ENCODE assay signal across 18 cellular contexts in genomic region chr1:44720281-44720680, GRCh38. TPM values are rescaled to one million over a fixed set of nuclear protein-coding genes. Genes with fewer than 3 reads are reported as not detected.
A peak's percentile ranks its signal among the peaks of the same experiment; 100 is the strongest.
DNase-seq lines count a peak whose midpoint lies in the region; ATAC-seq, FAIRE-seq and TF ChIP-seq lines count a peak whose summit lies in the region.
"Had no signal": no experiment of that assay in that cellular context is flagged by ENCODE, and none has a peak within 500 bp of the region (broad histone marks: within the 10 kb centered on the region; RNA-seq: fewer than 3 reads in every experiment).

No MANE protein-coding gene starts in this region.

- no peak for TF ChIP-seq POLR2A in HepG2 (IDR thresholded peaks at IDR 0.05; ENCODE audit: insufficient read depth in 1 of 2, low read depth in 2 of 2, low read length in 2 of 2)
- TF ChIP-seq POLR2A in right lobe of liver (IDR thresholded peaks at IDR 0.05): no peak

- H3K4me2 ChIP-seq in HepG2 (ENCODE audit: low read depth, low read length): peak overlapping the region; percentile 1; the same call in 1 of the 2 replicates

- DNase-seq in HepG2 (ENCODE audit: low spot score) (no peak), right lobe of liver (no peak), NAMALWA (ENCODE audit: low spot score) (peak; percentile 92), endothelial cell (ENCODE audit: low spot score) (no peak), NCI-H2171 (lab: John Stamatoyannopoulos, UW) (no peak)
- DNase-seq in stimulated activated naive CD8-positive, alpha-beta T cell treated with anti-CD3 and anti-CD28 coated beads, Interleukin-15, amount 100 ng/mL, for 72 hours: no peak
- DNase-seq: BE2C, DND-41, foreskin keratinocyte, GM23248, left ventricle myocardium inferior, NCI-H1694, NCI-H446 had no signal

- H3K27me3 ChIP-seq in HepG2 (ENCODE audit: control insufficient read depth in 1 of 2, insufficient read depth in 2 of 2, low read length in 2 of 2): 0 out of 5 replicates have a peak, but pooled peaks cover 0 to 12% of the 10 kb centered on the region in 2 experiments
- H3K27me3 ChIP-seq in right lobe of liver: no peaks in the 10 kb centered on the region
- H3K27me3 ChIP-seq: BE2C, foreskin keratinocyte, SJSA1 had no signal

- H3K27ac ChIP-seq in HepG2 (ENCODE audit: extremely low read length, insufficient read depth, low read length) (no peak overlapping the region), right lobe of liver (no peak overlapping the region)
- H3K27ac ChIP-seq: foreskin keratinocyte, GM23248, left ventricle myocardium inferior, SJSA1 had no signal

- FAIRE-seq in HepG2 (lab: Jason Lieb, UNC): no peak
- FAIRE-seq: endothelial cell of umbilical vein had no signal

- peaks cover 79% of the 10 kb centered on the region for H3K4me1 Mint-ChIP-seq in activated naive CD8-positive, alpha-beta T cell (ENCODE audit: low read depth)
- peaks cover 91% of the 10 kb centered on the region for H3K4me1 Mint-ChIP-seq in stimulated activated naive CD8-positive, alpha-beta T cell treated with anti-CD3 and anti-CD28 coated beads, Interleukin-15, amount 100 ng/mL, for 72 hours
- peaks cover 12% of the 10 kb centered on the region for H3K4me1 Mint-ChIP-seq in endothelial cell (ENCODE audit: unreplicated experiment)

- POLR2A ChIA-PET in HepG2 (lab: Yijun Ruan, JAX): interaction anchor here (1.9 to 4.9 kb wide), 4 partner anchors 12 to 88 kb away, joined by 6 to 241 read pairs (median 22); partner anchors contain the start of genes BTBD19 and RNU5D-1

- H3K4me3 ChIP-seq in HepG2 (replicated peaks in 1 of 3; ENCODE audit: insufficient read depth in 1 of 3, low read depth in 2 of 3, low read length in 3 of 3): no peak overlapping the region
- no peak overlapping the region for H3K4me3 ChIP-seq in right lobe of liver
- H3K4me3 ChIP-seq: GM23248, left ventricle myocardium inferior, SJSA1 had no signal

- CTCF ChIA-PET in HepG2 (lab: Yijun Ruan, JAX; ENCODE audit: low intra/inter-chr PET ratio, low total read pairs): no interaction called here

- no peak for TF ChIP-seq CTCF in HepG2 (CRISPR knock-in tag; IDR thresholded peaks at IDR 0.05)
- no peak for TF ChIP-seq CTCF in right lobe of liver (IDR thresholded peaks at IDR 0.05)
- TF ChIP-seq CTCF in endothelial cell (IDR thresholded peaks at IDR 0.05; ENCODE audit: unreplicated experiment): no peak

- H3K4me1 ChIP-seq in HepG2 (ENCODE audit: insufficient read depth, low read length) (peaks cover 42% of the 10 kb centered on the region), right lobe of liver (no peaks in the 10 kb centered on the region)
- H3K4me1 ChIP-seq: BE2C, foreskin keratinocyte, left ventricle myocardium inferior had no signal

- no peak for TF ChIP-seq EP300 in HepG2 (IDR thresholded peaks at IDR 0.05; ENCODE audit: low read depth in 2 of 2, low read length in 2 of 2)
- no peak for TF ChIP-seq EP300 in HepG2 (CRISPR knock-in tag; IDR thresholded peaks at IDR 0.05; ENCODE audit: borderline replicate concordance)

- intact Hi-C loops in HepG2 (cut with micrococcal nuclease; ENCODE audit: unreplicated experiment) (no loop called here), right lobe of liver (cut with DNase I) (no loop called here)

- TF ChIP-seq RAD21 in HepG2 (CRISPR knock-in tag; IDR thresholded peaks at IDR 0.05): no peak

- in situ Hi-C loops in HepG2 (cut with HindIII; ENCODE audit: extremely low pct_ligation_motif_present, low pct_unique_long_range_greater_than_20kb): no loop called here

- WGBS in HepG2 (ENCODE audit: low lambda C conversion rate): 8% methylated on average over 4 of the region's 4 CpGs
- 80% methylated on average over 4 of the region's 4 CpGs for WGBS in right lobe of liver (ENCODE audit: insufficient coverage, low coverage, low lambda C conversion rate, missing lambda C conversion rate)

- BruUV-seq in HepG2 (replicated peaks; lab: Mats Ljungman, UMichigan): no TSS peak

- H3K36me3 Mint-ChIP-seq in activated naive CD8-positive, alpha-beta T cell: peaks cover 2% of the 10 kb centered on the region
- no peaks in the 10 kb centered on the region for H3K36me3 Mint-ChIP-seq in endothelial cell (ENCODE audit: low read depth, unreplicated experiment)

- peak overlapping the region; percentile 1 for H3K4me3 Mint-ChIP-seq in activated naive CD8-positive, alpha-beta T cell
- no peak overlapping the region for H3K4me3 Mint-ChIP-seq in stimulated activated naive CD8-positive, alpha-beta T cell treated with anti-CD3 and anti-CD28 coated beads, Interleukin-15, amount 100 ng/mL, for 72 hours
- no peak overlapping the region for H3K4me3 Mint-ChIP-seq in endothelial cell (ENCODE audit: unreplicated experiment)

- no peaks in the 10 kb centered on the region for H3K9me3 Mint-ChIP-seq in activated naive CD8-positive, alpha-beta T cell (ENCODE audit: low read depth)
- H3K9me3 Mint-ChIP-seq in stimulated activated naive CD8-positive, alpha-beta T cell treated with anti-CD3 and anti-CD28 coated beads, Interleukin-15, amount 100 ng/mL, for 72 hours: no peaks in the 10 kb centered on the region
- H3K9me3 Mint-ChIP-seq in endothelial cell (ENCODE audit: unreplicated experiment): no peaks in the 10 kb centered on the region

- H2AFZ ChIP-seq in HepG2 (ENCODE audit: low read length): no peak overlapping the region
- H2AFZ ChIP-seq: GM23248 had no signal

- ATAC-seq in HepG2 (no peak), right lobe of liver (no peak), HG02852 (IDR thresholded peaks at IDR 0.05; ENCODE audit: unreplicated experiment) (no peak)
- ATAC-seq in stimulated activated naive CD8-positive, alpha-beta T cell treated with anti-CD3 and anti-CD28 coated beads, Interleukin-15, amount 100 ng/mL, for 72 hours: no peak

- no peaks in the 10 kb centered on the region for H3K27me3 Mint-ChIP-seq in activated naive CD8-positive, alpha-beta T cell
- no peaks in the 10 kb centered on the region for H3K27me3 Mint-ChIP-seq in stimulated activated naive CD8-positive, alpha-beta T cell treated with anti-CD3 and anti-CD28 coated beads, Interleukin-15, amount 100 ng/mL, for 72 hours
- H3K27me3 Mint-ChIP-seq in endothelial cell (ENCODE audit: unreplicated experiment): peaks cover 7% of the 10 kb centered on the region

- no peaks in the 10 kb centered on the region for H3K79me2 ChIP-seq in HepG2 (ENCODE audit: insufficient read depth, low read length)

- H3K9me3 ChIP-seq in HepG2 (ENCODE audit: low read length) (no peaks in the 10 kb centered on the region), right lobe of liver (no peaks in the 10 kb centered on the region)
- H3K9me3 ChIP-seq: BE2C, left ventricle myocardium inferior, SJSA1 had no signal

- H3K36me3 ChIP-seq in HepG2 (replicated peaks in 1 of 2; ENCODE audit: control insufficient read depth in 1 of 2, insufficient read depth in 2 of 2, low read length in 2 of 2) (no peaks in the 10 kb centered on the region), right lobe of liver (no peaks in the 10 kb centered on the region)
- H3K36me3 ChIP-seq: BE2C, left ventricle myocardium inferior, SJSA1 had no signal

- no peaks in the 10 kb centered on the region for H4K20me1 ChIP-seq in HepG2 (ENCODE audit: insufficient read depth, low read length)

- peak overlapping the region; percentile 100 for H3K27ac Mint-ChIP-seq in activated naive CD8-positive, alpha-beta T cell
- H3K27ac Mint-ChIP-seq in stimulated activated naive CD8-positive, alpha-beta T cell treated with anti-CD3 and anti-CD28 coated beads, Interleukin-15, amount 100 ng/mL, for 72 hours: peak overlapping the region; percentile 28 to 57
- H3K27ac Mint-ChIP-seq in endothelial cell (ENCODE audit: unreplicated experiment): no peak overlapping the region

- no peak overlapping the region for H3K9ac ChIP-seq in HepG2 (ENCODE audit: insufficient read depth, low read depth, low read length)
- H3K9ac ChIP-seq: GM23248 had no signal

RNA-seq across cellular contexts. Expression of gene RNU5D-1, which starts 10.7 kb away (rescaled TPM):
- total RNA-seq in HepG2 (2016; rRNA removed; fragmentation: Illumina TruSeq; extraction: Trizol) (165 TPM in 1 of 2 replicates, not detected in the other), right lobe of liver (not detected), endothelial cell (ENCODE audit: unreplicated experiment) (not detected)
- 252 and 278 TPM in 2 replicates for total RNA-seq in HepG2 (2016; cell fraction: cytosol; rRNA removed; fragmentation: Illumina TruSeq; extraction: Trizol; ENCODE audit: low read depth)
- 103 and 268 TPM in 2 replicates for total RNA-seq in HepG2 (2016; cell fraction: insoluble cytoplasmic fraction; rRNA removed; fragmentation: Illumina TruSeq; extraction: Trizol)
- total RNA-seq in HepG2 (2016; cell fraction: membrane; rRNA removed; fragmentation: Illumina TruSeq; extraction: Trizol): 148 TPM in 1 of 2 replicates, not detected in the other
- 2,234 and 2,499 TPM in 2 replicates for total RNA-seq in HepG2 (2016; cell fraction: nucleus; rRNA removed; fragmentation: Illumina TruSeq; extraction: Trizol)
- not detected in 2 replicates for polyA plus RNA-seq in HepG2 (2011; rRNA removed)
- not detected in 2 replicates for polyA plus RNA-seq in HepG2 (2011; cell fraction: cytosol; rRNA removed)
- under 0.01 TPM in 1 of 2 replicates, not detected in the other for polyA plus RNA-seq in HepG2 (2011; cell fraction: nucleus; rRNA removed)
- polyA plus RNA-seq in HepG2 (2012): not detected in 2 replicates
- polyA plus RNA-seq in HepG2 (2016; cell fraction: cytosol; fragmentation: Illumina TruSeq; extraction: Trizol; ENCODE audit: low read depth): not detected in 2 replicates
- not detected in 2 replicates for polyA plus RNA-seq in HepG2 (2016; cell fraction: insoluble cytoplasmic fraction; fragmentation: Illumina TruSeq; extraction: Trizol; ENCODE audit: low read depth)
- polyA plus RNA-seq in HepG2 (2016; cell fraction: membrane; fragmentation: Illumina TruSeq; extraction: Trizol; ENCODE audit: low read depth): not detected in 2 replicates
- polyA plus RNA-seq in HepG2 (2016; cell fraction: nucleus; fragmentation: Illumina TruSeq; extraction: Trizol; ENCODE audit: insufficient read depth, low read depth): not detected in 2 replicates
- polyA minus RNA-seq in HepG2 (2011; rRNA and poly(A)+ RNA removed; ENCODE audit: low replicate concordance): under 0.01 TPM in 2 replicates
- polyA minus RNA-seq in HepG2 (2011; cell fraction: cytosol; rRNA and poly(A)+ RNA removed): 1,580 and 1,780 TPM in 2 replicates
- under 0.01 TPM in 2 replicates for polyA minus RNA-seq in HepG2 (2011; cell fraction: nucleus; rRNA and poly(A)+ RNA removed)
- total RNA-seq: endothelial cell of umbilical vein, foreskin keratinocyte, GM23248, left ventricle myocardium inferior, SJSA1, temporal lobe had no signal
- polyA plus RNA-seq: endothelial cell of umbilical vein, foreskin keratinocyte, GM23248 had no signal

RNA-seq across cellular contexts. Expression of gene KIF2C, which starts 19.4 kb away (rescaled TPM):
- total RNA-seq in HepG2 (2016; rRNA removed; fragmentation: Illumina TruSeq; extraction: Trizol) (53.7 and 72.9 TPM in 2 replicates), right lobe of liver (1 to 10 TPM in 2 of 6 experiments, under 1 TPM in 3, not detected in 1; 0.22 to 1.4 (median 0.37) TPM), endothelial cell (ENCODE audit: unreplicated experiment) (12.9 TPM)
- total RNA-seq in HepG2 (2016; cell fraction: cytosol; rRNA removed; fragmentation: Illumina TruSeq; extraction: Trizol; ENCODE audit: low read depth): 9.7 and 10.2 TPM in 2 replicates
- total RNA-seq in HepG2 (2016; cell fraction: insoluble cytoplasmic fraction; rRNA removed; fragmentation: Illumina TruSeq; extraction: Trizol): 54.6 and 71.7 TPM in 2 replicates
- 15.0 and 17.3 TPM in 2 replicates for total RNA-seq in HepG2 (2016; cell fraction: membrane; rRNA removed; fragmentation: Illumina TruSeq; extraction: Trizol)
- 38.6 and 44.7 TPM in 2 replicates for total RNA-seq in HepG2 (2016; cell fraction: nucleus; rRNA removed; fragmentation: Illumina TruSeq; extraction: Trizol)
- 18.7 and 29.7 TPM in 2 replicates for polyA plus RNA-seq in HepG2 (2011; rRNA removed)
- polyA plus RNA-seq in HepG2 (2011; cell fraction: cytosol; rRNA removed): 19.6 and 27.5 TPM in 2 replicates
- 24.9 and 38.1 TPM in 2 replicates for polyA plus RNA-seq in HepG2 (2011; cell fraction: nucleus; rRNA removed)
- polyA plus RNA-seq in HepG2 (2012): 10.5 and 22.4 TPM in 2 replicates
- 4.1 and 4.3 TPM in 2 replicates for polyA plus RNA-seq in HepG2 (2016; cell fraction: cytosol; fragmentation: Illumina TruSeq; extraction: Trizol; ENCODE audit: low read depth)
- 53.4 and 53.6 TPM in 2 replicates for polyA plus RNA-seq in HepG2 (2016; cell fraction: insoluble cytoplasmic fraction; fragmentation: Illumina TruSeq; extraction: Trizol; ENCODE audit: low read depth)
- polyA plus RNA-seq in HepG2 (2016; cell fraction: membrane; fragmentation: Illumina TruSeq; extraction: Trizol; ENCODE audit: low read depth): 7.5 and 8.7 TPM in 2 replicates
- polyA plus RNA-seq in HepG2 (2016; cell fraction: nucleus; fragmentation: Illumina TruSeq; extraction: Trizol; ENCODE audit: insufficient read depth, low read depth): 60.0 and 62.0 TPM in 2 replicates
- polyA minus RNA-seq in HepG2 (2011; rRNA and poly(A)+ RNA removed; ENCODE audit: low replicate concordance): 31.3 and 83.4 TPM in 2 replicates
- polyA minus RNA-seq in HepG2 (2011; cell fraction: cytosol; rRNA and poly(A)+ RNA removed): 16.1 and 23.2 TPM in 2 replicates
- 17.5 and 27.9 TPM in 2 replicates for polyA minus RNA-seq in HepG2 (2011; cell fraction: nucleus; rRNA and poly(A)+ RNA removed)

RNA-seq across cellular contexts. Expression of gene ARMH1, which starts 45.8 kb away (rescaled TPM):
- total RNA-seq in HepG2 (2016; rRNA removed; fragmentation: Illumina TruSeq; extraction: Trizol): not detected in 2 replicates
- not detected in 2 replicates for total RNA-seq in HepG2 (2016; cell fraction: cytosol; rRNA removed; fragmentation: Illumina TruSeq; extraction: Trizol; ENCODE audit: low read depth)
- 0.35 TPM in 1 of 2 replicates, not detected in the other for total RNA-seq in HepG2 (2016; cell fraction: insoluble cytoplasmic fraction; rRNA removed; fragmentation: Illumina TruSeq; extraction: Trizol)
- not detected in 2 replicates for total RNA-seq in HepG2 (2016; cell fraction: membrane; rRNA removed; fragmentation: Illumina TruSeq; extraction: Trizol)
- total RNA-seq in HepG2 (2016; cell fraction: nucleus; rRNA removed; fragmentation: Illumina TruSeq; extraction: Trizol): not detected in 2 replicates
- 0.69 and 1.1 TPM in 2 replicates for polyA plus RNA-seq in HepG2 (2011; rRNA removed)
- 0.37 and 0.52 TPM in 2 replicates for polyA plus RNA-seq in HepG2 (2011; cell fraction: cytosol; rRNA removed)
- 5.8 and 7.5 TPM in 2 replicates for polyA plus RNA-seq in HepG2 (2011; cell fraction: nucleus; rRNA removed)
- polyA plus RNA-seq in HepG2 (2012): 0.35 and 1.7 TPM in 2 replicates
- polyA plus RNA-seq in HepG2 (2016; cell fraction: cytosol; fragmentation: Illumina TruSeq; extraction: Trizol; ENCODE audit: low read depth): not detected in 2 replicates
- polyA plus RNA-seq in HepG2 (2016; cell fraction: insoluble cytoplasmic fraction; fragmentation: Illumina TruSeq; extraction: Trizol; ENCODE audit: low read depth): not detected in 2 replicates
- polyA plus RNA-seq in HepG2 (2016; cell fraction: membrane; fragmentation: Illumina TruSeq; extraction: Trizol; ENCODE audit: low read depth): not detected in 2 replicates
- not detected in 2 replicates for polyA plus RNA-seq in HepG2 (2016; cell fraction: nucleus; fragmentation: Illumina TruSeq; extraction: Trizol; ENCODE audit: insufficient read depth, low read depth)
- 2.2 TPM in 1 of 2 replicates, not detected in the other for polyA minus RNA-seq in HepG2 (2011; rRNA and poly(A)+ RNA removed; ENCODE audit: low replicate concordance)
- polyA minus RNA-seq in HepG2 (2011; cell fraction: cytosol; rRNA and poly(A)+ RNA removed): not detected in 2 replicates
- 1.7 TPM in 1 of 2 replicates, not detected in the other for polyA minus RNA-seq in HepG2 (2011; cell fraction: nucleus; rRNA and poly(A)+ RNA removed)
- total RNA-seq in right lobe of liver: 10 to 100 TPM in 2 of 6 experiments, 1 to 10 TPM in 4; 2.7 to 18.4 (median 5.2) TPM
- 4.1 TPM for total RNA-seq in endothelial cell (ENCODE audit: unreplicated experiment)
- total RNA-seq: endothelial cell of umbilical vein, SJSA1 had no signal

RNA-seq across cellular contexts. Expression of gene TMEM53, which starts 46.0 kb away (rescaled TPM):
- total RNA-seq in HepG2 (2016; rRNA removed; fragmentation: Illumina TruSeq; extraction: Trizol) (12.6 and 13.8 TPM in 2 replicates), right lobe of liver (10 to 100 TPM; 15.8 to 31.0 (median 24.5) TPM), endothelial cell (ENCODE audit: unreplicated experiment) (15.6 TPM)
- 9.7 and 10.8 TPM in 2 replicates for total RNA-seq in HepG2 (2016; cell fraction: cytosol; rRNA removed; fragmentation: Illumina TruSeq; extraction: Trizol; ENCODE audit: low read depth)
- total RNA-seq in HepG2 (2016; cell fraction: insoluble cytoplasmic fraction; rRNA removed; fragmentation: Illumina TruSeq; extraction: Trizol): 11.0 and 12.5 TPM in 2 replicates
- 11.8 and 17.4 TPM in 2 replicates for total RNA-seq in HepG2 (2016; cell fraction: membrane; rRNA removed; fragmentation: Illumina TruSeq; extraction: Trizol)
- 5.8 and 7.3 TPM in 2 replicates for total RNA-seq in HepG2 (2016; cell fraction: nucleus; rRNA removed; fragmentation: Illumina TruSeq; extraction: Trizol)
- polyA plus RNA-seq in HepG2 (2011; rRNA removed): 20.2 and 22.3 TPM in 2 replicates
- 23.3 and 31.3 TPM in 2 replicates for polyA plus RNA-seq in HepG2 (2011; cell fraction: cytosol; rRNA removed)
- 16.1 and 17.2 TPM in 2 replicates for polyA plus RNA-seq in HepG2 (2011; cell fraction: nucleus; rRNA removed)
- polyA plus RNA-seq in HepG2 (2012): 14.0 and 14.1 TPM in 2 replicates
- polyA plus RNA-seq in HepG2 (2016; cell fraction: cytosol; fragmentation: Illumina TruSeq; extraction: Trizol; ENCODE audit: low read depth): 17.0 and 20.1 TPM in 2 replicates
- polyA plus RNA-seq in HepG2 (2016; cell fraction: insoluble cytoplasmic fraction; fragmentation: Illumina TruSeq; extraction: Trizol; ENCODE audit: low read depth): 14.9 and 21.4 TPM in 2 replicates
- 17.6 and 20.4 TPM in 2 replicates for polyA plus RNA-seq in HepG2 (2016; cell fraction: membrane; fragmentation: Illumina TruSeq; extraction: Trizol; ENCODE audit: low read depth)
- polyA plus RNA-seq in HepG2 (2016; cell fraction: nucleus; fragmentation: Illumina TruSeq; extraction: Trizol; ENCODE audit: insufficient read depth, low read depth): 14.6 and 19.8 TPM in 2 replicates
- polyA minus RNA-seq in HepG2 (2011; rRNA and poly(A)+ RNA removed; ENCODE audit: low replicate concordance): 19.3 and 62.1 TPM in 2 replicates
- polyA minus RNA-seq in HepG2 (2011; cell fraction: cytosol; rRNA and poly(A)+ RNA removed): 18.5 and 20.3 TPM in 2 replicates
- 5.9 and 6.3 TPM in 2 replicates for polyA minus RNA-seq in HepG2 (2011; cell fraction: nucleus; rRNA and poly(A)+ RNA removed)

RNA-seq across cellular contexts. Expression of gene RPS8, which starts 55.1 kb away (rescaled TPM):
- total RNA-seq in HepG2 (2016; rRNA removed; fragmentation: Illumina TruSeq; extraction: Trizol) (2,628 and 3,186 TPM in 2 replicates), right lobe of liver (100 to 1,000 TPM; 459 to 921 (median 519) TPM), endothelial cell (ENCODE audit: unreplicated experiment) (1,789 TPM)
- total RNA-seq in HepG2 (2016; cell fraction: cytosol; rRNA removed; fragmentation: Illumina TruSeq; extraction: Trizol; ENCODE audit: low read depth): 4,101 and 4,477 TPM in 2 replicates
- 2,640 and 3,284 TPM in 2 replicates for total RNA-seq in HepG2 (2016; cell fraction: insoluble cytoplasmic fraction; rRNA removed; fragmentation: Illumina TruSeq; extraction: Trizol)
- 6,651 and 6,789 TPM in 2 replicates for total RNA-seq in HepG2 (2016; cell fraction: membrane; rRNA removed; fragmentation: Illumina TruSeq; extraction: Trizol)
- total RNA-seq in HepG2 (2016; cell fraction: nucleus; rRNA removed; fragmentation: Illumina TruSeq; extraction: Trizol): 904 and 1,043 TPM in 2 replicates
- polyA plus RNA-seq in HepG2 (2011; rRNA removed): 2,639 and 2,822 TPM in 2 replicates
- polyA plus RNA-seq in HepG2 (2011; cell fraction: cytosol; rRNA removed): 3,216 and 3,450 TPM in 2 replicates
- 619 and 724 TPM in 2 replicates for polyA plus RNA-seq in HepG2 (2011; cell fraction: nucleus; rRNA removed)
- 2,913 and 3,780 TPM in 2 replicates for polyA plus RNA-seq in HepG2 (2012)
- 3,820 and 4,041 TPM in 2 replicates for polyA plus RNA-seq in HepG2 (2016; cell fraction: cytosol; fragmentation: Illumina TruSeq; extraction: Trizol; ENCODE audit: low read depth)
- 2,524 and 2,713 TPM in 2 replicates for polyA plus RNA-seq in HepG2 (2016; cell fraction: insoluble cytoplasmic fraction; fragmentation: Illumina TruSeq; extraction: Trizol; ENCODE audit: low read depth)
- polyA plus RNA-seq in HepG2 (2016; cell fraction: membrane; fragmentation: Illumina TruSeq; extraction: Trizol; ENCODE audit: low read depth): 5,258 and 5,398 TPM in 2 replicates
- polyA plus RNA-seq in HepG2 (2016; cell fraction: nucleus; fragmentation: Illumina TruSeq; extraction: Trizol; ENCODE audit: insufficient read depth, low read depth): 1,350 and 1,442 TPM in 2 replicates
- polyA minus RNA-seq in HepG2 (2011; rRNA and poly(A)+ RNA removed; ENCODE audit: low replicate concordance): 377 and 661 TPM in 2 replicates
- 497 and 522 TPM in 2 replicates for polyA minus RNA-seq in HepG2 (2011; cell fraction: cytosol; rRNA and poly(A)+ RNA removed)
- 234 and 283 TPM in 2 replicates for polyA minus RNA-seq in HepG2 (2011; cell fraction: nucleus; rRNA and poly(A)+ RNA removed)
